ENCODE assay signal across 28 cellular contexts in genomic region chr5:51872144-51872543, GRCh38.
"Had no signal": no experiment of that assay in that cellular context is flagged by ENCODE, and none has a peak within 500 bp of the region (broad histone marks: within the 10 kb centered on the region; RNA-seq: fewer than 3 reads in every experiment).

No MANE protein-coding gene starts in this region.

- H3K4me3 ChIP-seq: colonic mucosa, coronary artery, dorsolateral prefrontal cortex, esophagus muscularis mucosa, esophagus squamous epithelium, gastroesophageal sphincter, heart left ventricle, heart right ventricle, hepatocyte had no signal

- H3K9me3 ChIP-seq: colonic mucosa, esophagus squamous epithelium had no signal

- H3K36me3 ChIP-seq: colonic mucosa, esophagus muscularis mucosa, esophagus squamous epithelium, gastroesophageal sphincter, heart left ventricle, heart right ventricle had no signal

- H2AFZ ChIP-seq: hepatocyte had no signal

- H3K79me2 ChIP-seq: hepatocyte had no signal

- H3K4me2 ChIP-seq: hepatocyte had no signal

- H3K27ac ChIP-seq: colonic mucosa, coronary artery, dorsolateral prefrontal cortex, epithelial cell of prostate, esophagus muscularis mucosa, esophagus squamous epithelium, foreskin keratinocyte, gastroesophageal sphincter, heart left ventricle, heart right ventricle, hepatocyte had no signal

- DNase-seq: colonic mucosa; cortex of kidney; dermis blood vessel endothelial cell; dorsolateral prefrontal cortex; effector CD4-positive, alpha-beta T cell; effector CD8-positive, alpha-beta T cell; effector memory CD4-positive, alpha-beta T cell; effector memory CD8-positive, alpha-beta T cell; endodermal cell; erythroblast; esophagus squamous epithelium; foreskin fibroblast; foreskin keratinocyte; foreskin melanocyte; glutamatergic neuron; head of caudate nucleus; heart left ventricle; heart right ventricle had no signal

- ATAC-seq: effector memory CD8-positive, alpha-beta T cell; esophagus mucosa; foreskin keratinocyte; gastroesophageal sphincter; heart left ventricle; heart right ventricle had no signal

- H3K4me1 ChIP-seq: colonic mucosa, esophagus muscularis mucosa, esophagus squamous epithelium, foreskin keratinocyte, gastroesophageal sphincter, heart left ventricle, heart right ventricle had no signal

- FAIRE-seq: colon, endometrium, endothelial cell of umbilical vein, frontal cortex had no signal

- H3K27me3 ChIP-seq: colonic mucosa, dorsolateral prefrontal cortex, esophagus muscularis mucosa, esophagus squamous epithelium, foreskin keratinocyte, gastroesophageal sphincter, heart left ventricle, heart right ventricle, hepatocyte had no signal
